ENCODE assay signal across 17 cellular contexts in the genomic region with DNA sequence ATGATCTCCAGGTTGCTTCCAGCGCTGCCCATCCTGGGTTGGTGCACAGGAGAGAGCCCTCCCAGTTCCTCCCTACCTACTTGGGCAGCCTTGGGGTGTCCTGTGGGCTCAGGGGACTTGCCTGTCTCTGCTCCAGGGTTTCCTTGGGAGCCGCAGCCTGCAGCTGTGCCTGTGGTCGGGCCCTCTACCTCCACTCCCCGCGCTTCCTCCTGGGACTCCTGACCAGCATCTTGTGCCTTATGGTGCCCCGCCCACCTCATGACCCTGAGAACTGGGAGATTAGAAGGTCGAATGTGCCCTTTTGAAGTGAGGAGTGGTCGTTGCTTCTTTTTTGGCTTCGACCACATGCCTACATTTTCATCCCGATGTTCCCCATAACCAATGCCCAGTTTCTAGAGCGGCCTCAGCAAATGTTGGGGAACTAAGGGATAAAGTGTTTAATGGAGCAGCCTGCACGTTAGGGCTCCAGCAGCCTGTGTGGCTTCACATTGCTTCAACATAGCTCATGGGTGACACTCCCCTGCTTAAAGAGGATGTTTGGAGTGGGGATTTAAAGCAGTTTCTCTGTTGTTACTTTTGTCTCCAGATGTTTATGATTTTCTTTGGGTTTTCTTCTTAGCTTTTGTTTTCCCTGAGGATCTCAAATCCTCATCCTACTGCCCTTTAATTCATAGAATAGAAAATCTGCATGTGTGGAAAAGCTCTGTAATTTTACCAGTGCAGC.
"Had no signal": no experiment of that assay in that cellular context is flagged by ENCODE, and none has a peak within 500 bp of the region (broad histone marks: within the 10 kb centered on the region; RNA-seq: fewer than 3 reads in every experiment).

No MANE protein-coding gene starts in this region.

- H3K27ac ChIP-seq: cardiac muscle cell, esophagus squamous epithelium, lower lobe of right lung, neutrophil had no signal

- H3K4me3 Mint-ChIP-seq: activated CD8-positive, alpha-beta T cell treated with anti-CD3 and anti-CD28 coated beads for 36 hours; dendritic cell treated with granulocyte-macrophage colony-stimulating factor and Interleukin-4, amounts not matched to agents 40 ng/mL and 50 ng/mL, for 4 days; natural killer cell; WTC11 had no signal

- H3K4me1 ChIP-seq: esophagus squamous epithelium had no signal

- H3K4me3 ChIP-seq: cardiac muscle cell, esophagus squamous epithelium, lower lobe of right lung had no signal

- DNase-seq: activated CD4-positive, alpha-beta T cell treated with anti-CD3 and anti-CD28 coated beads for 4 hours; activated CD8-positive, alpha-beta T cell treated with anti-CD3 and anti-CD28 coated beads for 36 hours; activated gamma-delta T cell; amygdala; effector CD8-positive, alpha-beta T cell; esophagus squamous epithelium; hypothalamus; islet precursor cell; lower lobe of right lung; natural killer cell; stimulated activated CD8-positive, alpha-beta memory T cell treated with anti-CD3 and anti-CD28 coated beads, Interleukin-4, amount 100 ng/mL, for 48 hours; stimulated activated naive CD4-positive, alpha-beta T cell had no signal

- H3K36me3 ChIP-seq: cardiac muscle cell had no signal

- H3K27ac Mint-ChIP-seq: activated CD8-positive, alpha-beta T cell treated with anti-CD3 and anti-CD28 coated beads for 36 hours; dendritic cell treated with granulocyte-macrophage colony-stimulating factor and Interleukin-4, amounts not matched to agents 40 ng/mL and 50 ng/mL, for 4 days; natural killer cell; WTC11 had no signal

- H3K27me3 ChIP-seq: cardiac muscle cell, esophagus squamous epithelium, neutrophil had no signal

- H3K9me3 Mint-ChIP-seq: activated CD8-positive, alpha-beta T cell treated with anti-CD3 and anti-CD28 coated beads for 36 hours; activated naive CD4-positive, alpha-beta T cell treated with anti-CD3 and anti-CD28 coated beads, Interleukin-2, amount 50 U/mL, for 72 hours; dendritic cell treated with granulocyte-macrophage colony-stimulating factor and Interleukin-4, amounts not matched to agents 40 ng/mL and 50 ng/mL, for 4 days; natural killer cell; WTC11 had no signal

- H3K27me3 Mint-ChIP-seq: activated CD8-positive, alpha-beta T cell treated with anti-CD3 and anti-CD28 coated beads for 36 hours; dendritic cell treated with granulocyte-macrophage colony-stimulating factor and Interleukin-4, amounts not matched to agents 40 ng/mL and 50 ng/mL, for 4 days had no signal

- ATAC-seq: activated CD8-positive, alpha-beta T cell treated with anti-CD3 and anti-CD28 coated beads for 36 hours; activated naive CD4-positive, alpha-beta T cell treated with anti-CD3 and anti-CD28 coated beads, Interleukin-2, amount 50 U/mL, for 72 hours; lower lobe of right lung; natural killer cell; WTC11 had no signal

- H3K36me3 Mint-ChIP-seq: activated naive CD4-positive, alpha-beta T cell treated with anti-CD3 and anti-CD28 coated beads, Interleukin-2, amount 50 U/mL, for 72 hours; natural killer cell; WTC11 had no signal
